ENCODE assay signal across 2 cellular contexts in genomic region chr16:14345512-14346115, GRCh38.
TF ChIP-seq lines count a peak whose summit lies in the region.

No MANE protein-coding gene starts in this region.

TF ChIP-seq in IMR-90, 13 proteins besides CTCF, POLR2A, EP300 and RAD21 (continued from another document):
- TF ChIP-seq ELK1 (IDR thresholded peaks at IDR 0.05; ENCODE audit: borderline replicate concordance, low read depth, low read length): no peak
- TF ChIP-seq MAZ (IDR thresholded peaks at IDR 0.05; ENCODE audit: borderline replicate concordance, low read depth, low read length): no peak
- no peak for TF ChIP-seq FOS (IDR thresholded peaks at IDR 0.05; ENCODE audit: low read depth, low read length)
- TF ChIP-seq BHLHE40 (IDR thresholded peaks at IDR 0.05; ENCODE audit: low read depth, low read length): no peak
- TF ChIP-seq CEBPB (IDR thresholded peaks at IDR 0.05; ENCODE audit: low read depth, low read length): no peak
TF ChIP-seq in IMR-90: peak in this region for 0.

TF ChIP-seq in liver, 16 proteins besides CTCF, POLR2A, EP300 and RAD21 (continued from another document):
- TF ChIP-seq FOXA2 (IDR thresholded peaks at IDR 0.05): peak; percentile 84
- peak; percentile 72 for TF ChIP-seq REST (IDR thresholded peaks at IDR 0.05)
- peak in 1 of 2 donors; percentile 59 for TF ChIP-seq GABPA (IDR thresholded peaks at IDR 0.05 in 1 of 2, conservative IDR thresholded peaks at IDR 0.05 in 1 of 2)
- peak; percentile 77 for TF ChIP-seq FOXA1 (IDR thresholded peaks at IDR 0.05)
- TF ChIP-seq YY1 (IDR thresholded peaks at IDR 0.05): peak; percentile 76
TF ChIP-seq in liver: peak in this region for 15.
